8 cellular contexts compared by ENCODE assay signal in the genomic region with DNA sequence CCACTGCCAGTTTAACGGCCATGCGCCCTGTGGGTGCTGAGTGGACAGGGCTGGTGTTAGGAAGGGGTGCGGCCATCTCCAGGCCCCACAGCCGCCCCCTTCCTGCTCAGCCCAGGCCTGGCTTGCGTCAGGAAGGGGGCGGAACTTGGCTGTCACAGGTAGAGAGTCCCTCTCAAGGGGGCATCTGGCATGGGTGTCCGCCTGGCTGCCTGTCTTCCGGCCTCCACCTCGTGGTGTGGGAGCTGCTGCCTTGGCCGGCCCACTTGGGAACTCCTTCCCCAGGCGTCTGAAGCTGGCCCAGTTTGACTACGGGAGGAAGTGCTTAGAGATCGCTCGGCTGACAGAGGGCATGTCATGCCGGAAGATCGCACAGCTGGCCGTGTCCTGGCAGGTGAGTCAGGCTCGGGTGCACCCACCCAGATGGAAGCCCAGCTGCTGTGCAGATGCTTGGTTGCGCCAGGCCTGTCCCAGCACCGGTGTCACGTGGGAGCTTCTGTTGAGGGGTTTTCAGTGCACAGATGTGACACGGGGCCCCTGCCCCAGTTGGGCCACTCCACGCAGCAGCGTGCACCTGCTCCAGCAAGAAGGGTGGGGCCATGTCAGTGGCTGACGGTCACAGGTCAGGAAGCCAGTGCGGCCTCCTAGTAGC. TPM values are rescaled to one million over a fixed set of nuclear protein-coding genes. Genes with fewer than 3 reads are reported as not detected.
DNase-seq lines count a peak whose midpoint lies in the region; ATAC-seq, FAIRE-seq and TF ChIP-seq lines count a peak whose summit lies in the region.

No MANE protein-coding gene starts in this region.

- H3K79me2 ChIP-seq in GM12878 (ENCODE audit: control insufficient read depth, insufficient read depth, low read length), result no peaks in the 10 kb centered on the region

- DNase-seq in DMS79 (lab: John Stamatoyannopoulos, UW) (peak; percentile 53), HT1080 (ENCODE audit: low read depth) (peak; percentile 49), GM12878 (ENCODE audit: low read depth, low spot score) (peak; percentile 36), mesenchymal stem cell (no peak), dedifferentiated amniotic fluid mesenchymal stem cell (ENCODE audit: extremely low spot score) (no peak), NCI-H1930 (lab: John Stamatoyannopoulos, UW) (no peak)

- no peak overlapping the region for H3K18ac ChIP-seq in mesenchymal stem cell (ENCODE audit: low read depth in 1 of 2, low read length in 2 of 2)

- H3K9me3 ChIP-seq in GM12878 (replicated peaks; ENCODE audit: control insufficient read depth, insufficient read depth, low read length), result no peaks in the 10 kb centered on the region
- H3K9me3 ChIP-seq in mesenchymal stem cell (ENCODE audit: control insufficient read depth, low read length), result peaks cover 4% of the 10 kb centered on the region

- peak overlapping the region; percentile 27; the same call in 1 of the 2 replicates for H3K9ac ChIP-seq in GM12878 (ENCODE audit: control insufficient read depth, insufficient read depth, low read length)
- H3K9ac ChIP-seq in mesenchymal stem cell (ENCODE audit: low read length), result no peak overlapping the region

- TF ChIP-seq POLR2A in GM12878 (IDR thresholded peaks at IDR 0.05; ENCODE audit: low read depth, low read length), result 0 out of 2 replicates have a peak, but pooled peaks have one; percentile 22

- H3K27ac ChIP-seq in GM12878 (ENCODE audit: control insufficient read depth, insufficient read depth), result 0 out of 2 replicates have a peak overlapping the region, but pooled peaks have one; percentile 24
- no peak overlapping the region for H3K27ac ChIP-seq in mesenchymal stem cell (ENCODE audit: low read length, poor library complexity, severe bottlenecking)

- H3K23ac ChIP-seq in mesenchymal stem cell (ENCODE audit: low read length in 2 of 2), result no peak overlapping the region

- no peak overlapping the region for H2BK5ac ChIP-seq in mesenchymal stem cell (ENCODE audit: low read depth, low read length, poor library complexity, severe bottlenecking)

- peak; percentile 70 for FAIRE-seq in GM12878 (lab: Jason Lieb, UNC)

- POLR2A ChIA-PET in GM12878 (lab: Charles Lee), result interaction anchor here (1.1 to 1.3 kb wide), 2 partner anchors 25 to 64 kb away, joined by 3 read pairs; partner anchors contain the start of gene CCNL2

- H2BK120ac ChIP-seq in mesenchymal stem cell (ENCODE audit: low read depth, low read length), result no peak overlapping the region

- H3K14ac ChIP-seq in mesenchymal stem cell (ENCODE audit: low read length in 2 of 2), result no peak overlapping the region

- no peaks in the 10 kb centered on the region for H3K36me3 ChIP-seq in GM12878 (ENCODE audit: control insufficient read depth in 2 of 2, insufficient read depth in 2 of 2, low read length in 1 of 2)
- peaks cover 0 to 5% of the 10 kb centered on the region in 2 experiments for H3K36me3 ChIP-seq in mesenchymal stem cell (ENCODE audit: control insufficient read depth in 1 of 2, insufficient read depth in 2 of 2, low read depth in 1 of 2, low read length in 2 of 2)

- peak overlapping the region; percentile 23 for H4K8ac ChIP-seq in mesenchymal stem cell (ENCODE audit: low read length)

- no peak for TF ChIP-seq EP300 in GM12878 (IDR thresholded peaks at IDR 0.05; ENCODE audit: borderline replicate concordance in 1 of 2, control insufficient read depth in 1 of 2, low read depth in 2 of 2, low read length in 2 of 2)

- TSS peak; percentile 77 for BruUV-seq in GM12878 (replicated peaks; lab: Mats Ljungman, UMichigan)

- intact Hi-C loops in GM12878 (cut with micrococcal nuclease; ENCODE audit: unreplicated experiment), result no loop called here

- H3K4me2 ChIP-seq in GM12878 (ENCODE audit: control insufficient read depth, insufficient read depth), result peak overlapping the region; percentile 63
- H3K4me2 ChIP-seq in mesenchymal stem cell (ENCODE audit: low read length, poor library complexity, severe bottlenecking), result no peak overlapping the region

- no peak overlapping the region for H2BK15ac ChIP-seq in mesenchymal stem cell (ENCODE audit: low read depth, poor library complexity, severe bottlenecking)

- peak overlapping the region; percentile 68 for H4K91ac ChIP-seq in mesenchymal stem cell (ENCODE audit: low read length)

- RAD21 ChIA-PET in GM12878 (lab: Charles Lee; ENCODE audit: unreplicated experiment), result interaction anchor here (0.9 kb wide), 1 partner anchor 24 kb away, joined by 3 read pairs; no protein-coding TSS in a partner anchor

- no peak for TF ChIP-seq CTCF in GM12878 (IDR thresholded peaks at IDR 0.05 in 2 of 3, conservative IDR thresholded peaks at IDR 0.05 in 1 of 3; ENCODE audit: control insufficient read depth in 2 of 3, extremely low read depth in 1 of 3, insufficient read depth in 1 of 3, low read depth in 3 of 3, low read length in 3 of 3)

- H2AK5ac ChIP-seq in mesenchymal stem cell (ENCODE audit: low read length, severe bottlenecking), result no peak overlapping the region

- no peak overlapping the region for H2BK12ac ChIP-seq in mesenchymal stem cell (ENCODE audit: low read length in 2 of 2)

- ATAC-seq in GM12878 (peak; percentile 92), GM18520 (IDR thresholded peaks at IDR 0.05; ENCODE audit: unreplicated experiment) (no peak), HG02588 (IDR thresholded peaks at IDR 0.05; ENCODE audit: unreplicated experiment) (no peak)

- no peaks in the 10 kb centered on the region for H4K20me1 ChIP-seq in GM12878 (ENCODE audit: control insufficient read depth, insufficient read depth)

- no peaks in the 10 kb centered on the region for H3K79me1 ChIP-seq in mesenchymal stem cell (replicated peaks; ENCODE audit: low read length, poor library complexity, severe bottlenecking)

- WGBS in GM12878 (ENCODE audit: insufficient coverage, insufficient replicate concordance, low lambda C conversion rate, missing lambda C conversion rate), result 31% methylated on average over 24 of the region's 26 CpGs
- WGBS in mesenchymal stem cell, result 71% methylated on average over 26 of the region's 26 CpGs

- H3K27me3 ChIP-seq in GM12878 (replicated peaks in 1 of 2; ENCODE audit: control insufficient read depth in 2 of 2, insufficient read depth in 2 of 2, low read length in 1 of 2) (no peaks in the 10 kb centered on the region), mesenchymal stem cell (ENCODE audit: control insufficient read depth in 1 of 2, insufficient read depth in 1 of 2, low read length in 2 of 2) (no peaks in the 10 kb centered on the region)

- no peak for TF ChIP-seq RAD21 in GM12878 (IDR thresholded peaks at IDR 0.05; ENCODE audit: insufficient read depth, low read depth, low read length)

- CTCF ChIA-PET in GM12878 (lab: Yijun Ruan, JAX), result interaction anchor here (0.6 to 1.9 kb wide), 3 partner anchors 25 to 90 kb away, joined by 3 to 5 read pairs (median 3); no protein-coding TSS in a partner anchor

- peaks cover 8% of the 10 kb centered on the region for H3K4me1 ChIP-seq in GM12878 (ENCODE audit: control insufficient read depth, insufficient read depth, low read length)
- H3K4me1 ChIP-seq in mesenchymal stem cell (ENCODE audit: control insufficient read depth, insufficient read depth, low read depth, low read length), result no peaks in the 10 kb centered on the region

- in situ Hi-C loops in GM12878 (cut with MboI), result no loop called here

- H3K4me3 ChIP-seq in GM12878 (peak overlapping the region; percentile 36; the same call in 1 of the 2 replicates), mesenchymal stem cell (ENCODE audit: insufficient read depth in 1 of 2, low read depth in 1 of 2, low read length in 2 of 2) (no peak overlapping the region)

- no peak overlapping the region for H3K4ac ChIP-seq in mesenchymal stem cell (ENCODE audit: low read depth in 1 of 2, low read length in 2 of 2)

- H2AFZ ChIP-seq in GM12878 (ENCODE audit: control insufficient read depth, low read depth, low read length) (peak overlapping the region; percentile 71), mesenchymal stem cell (ENCODE audit: low read depth, low read length) (no peak overlapping the region)

- SMC1A ChIA-PET in GM12878 (lab: Charles Lee; ENCODE audit: uncharacterized antibody, unreplicated experiment), result interaction anchor here (1.0 to 1.3 kb wide), 2 partner anchors 21 to 262 kb away, joined by 3 read pairs; partner anchors contain the start of gene CDK11A

RNA-seq across cellular contexts. Expression of gene ATAD3B, which starts 9.1 kb away (rescaled TPM):
- total RNA-seq in HT1080 (2014; rRNA removed; shearing (Covaris generic)), result 57.0 and 59.0 TPM in 2 replicates
- 16.4 and 24.0 TPM in 2 replicates for polyA plus RNA-seq in HT1080 (2015; cell fraction: cytosol; rRNA removed)
- polyA plus RNA-seq in HT1080 (2015; cell fraction: nucleus; rRNA removed), result 117 and 130 TPM in 2 replicates
- 53.2 and 60.0 TPM in 2 replicates for total RNA-seq in GM12878 (2013; cell fraction: nucleolus; rRNA removed)
- total RNA-seq in GM12878 (2014; rRNA removed), result 29.7 and 35.7 TPM in 2 replicates
- total RNA-seq in GM12878 (2014; rRNA removed; fragmentation: Illumina TruSeq; extraction: Trizol), result 9.3 and 10.7 TPM in 2 replicates
- total RNA-seq in GM12878 (2021), result 32.9 and 36.8 TPM in 2 replicates
- polyA plus RNA-seq in GM12878 (2011; ENCODE audit: low read depth), result 4.4 TPM
- polyA plus RNA-seq in GM12878 (2011; rRNA removed), result 7.6 and 14.0 TPM in 2 replicates
- 14.1 and 30.5 TPM in 2 replicates for polyA plus RNA-seq in GM12878 (2011; cell fraction: cytosol; rRNA removed)
- polyA plus RNA-seq in GM12878 (2011; cell fraction: nucleus; rRNA removed), result 90.3 and 160 TPM in 2 replicates
- polyA plus RNA-seq in GM12878 (2012), result 14.0 and 21.3 TPM in 2 replicates
- polyA plus RNA-seq in GM12878 (2014; fragmentation: Illumina TruSeq; extraction: Trizol), result 2.1 and 5.8 TPM in 2 replicates
- under 1 TPM; 0.03 to 0.73 TPM for polyA plus RNA-seq in GM12878 (2014; fragmentation: Nextera tagmentation; extraction: Ambion mirVana)
- 38.8 and 52.5 TPM in 2 replicates for polyA plus RNA-seq in GM12878 (2014; rRNA removed)
- polyA plus RNA-seq in GM12878 (2016; fragmentation: Nextera tagmentation; extraction: Ambion mirVana), result 10 to 100 TPM; 33.7 to 35.1 TPM
- polyA minus RNA-seq in GM12878 (2011; rRNA and poly(A)+ RNA removed), result 5.5 and 13.1 TPM in 2 replicates
- polyA minus RNA-seq in GM12878 (2011; cell fraction: cytosol; rRNA and poly(A)+ RNA removed), result 11.0 and 17.0 TPM in 2 replicates
- polyA minus RNA-seq in GM12878 (2011; cell fraction: nucleus; rRNA and poly(A)+ RNA removed), result 13.7 and 34.8 TPM in 2 replicates
- 13.9 TPM for polyA plus RNA-seq in mesenchymal stem cell (2013, experiment 1 of 2)
- 12.7 TPM for polyA plus RNA-seq in mesenchymal stem cell (2013, experiment 2 of 2)

RNA-seq across cellular contexts. Expression of gene ATAD3C, which starts 13.0 kb away (rescaled TPM):
- 0.03 TPM in 1 of 2 replicates, not detected in the other for total RNA-seq in HT1080 (2014; rRNA removed; shearing (Covaris generic))
- polyA plus RNA-seq in HT1080 (2015; cell fraction: cytosol; rRNA removed), result not detected in 2 replicates
- polyA plus RNA-seq in HT1080 (2015; cell fraction: nucleus; rRNA removed), result 0.05 TPM in 1 of 2 replicates, not detected in the other
- total RNA-seq in GM12878 (2013; cell fraction: nucleolus; rRNA removed), result 1.4 and 2.7 TPM in 2 replicates
- total RNA-seq in GM12878 (2014; rRNA removed), result 0.06 and 0.44 TPM in 2 replicates
- total RNA-seq in GM12878 (2014; rRNA removed; fragmentation: Illumina TruSeq; extraction: Trizol), result 0.41 and 0.63 TPM in 2 replicates
- 1.1 and 1.6 TPM in 2 replicates for total RNA-seq in GM12878 (2021)
- 3.2 TPM for polyA plus RNA-seq in GM12878 (2011; ENCODE audit: low read depth)
- polyA plus RNA-seq in GM12878 (2011; rRNA removed), result 2.2 and 3.1 TPM in 2 replicates
- polyA plus RNA-seq in GM12878 (2011; cell fraction: cytosol; rRNA removed), result 7.5 and 8.5 TPM in 2 replicates
- 1.8 and 3.0 TPM in 2 replicates for polyA plus RNA-seq in GM12878 (2011; cell fraction: nucleus; rRNA removed)
- polyA plus RNA-seq in GM12878 (2012), result 1.7 and 2.1 TPM in 2 replicates
- polyA plus RNA-seq in GM12878 (2014; fragmentation: Illumina TruSeq; extraction: Trizol), result 0.22 and 0.32 TPM in 2 replicates
- under 1 TPM; 0.03 to 0.13 TPM for polyA plus RNA-seq in GM12878 (2014; fragmentation: Nextera tagmentation; extraction: Ambion mirVana)
- polyA plus RNA-seq in GM12878 (2014; rRNA removed), result 1.1 and 2.1 TPM in 2 replicates
- 1 to 10 TPM; 2.1 to 2.9 TPM for polyA plus RNA-seq in GM12878 (2016; fragmentation: Nextera tagmentation; extraction: Ambion mirVana)
- polyA minus RNA-seq in GM12878 (2011; rRNA and poly(A)+ RNA removed), result 0.29 and 2.3 TPM in 2 replicates
- 0.42 TPM in 1 of 2 replicates, not detected in the other for polyA minus RNA-seq in GM12878 (2011; cell fraction: cytosol; rRNA and poly(A)+ RNA removed)
- polyA minus RNA-seq in GM12878 (2011; cell fraction: nucleus; rRNA and poly(A)+ RNA removed), result 1.2 TPM in 1 of 2 replicates, not detected in the other
- 0.03 TPM for polyA plus RNA-seq in mesenchymal stem cell (2013, experiment 1 of 2)
- 0.04 TPM for polyA plus RNA-seq in mesenchymal stem cell (2013, experiment 2 of 2)

RNA-seq across cellular contexts. Expression of gene VWA1, which starts 27.0 kb away (rescaled TPM):
- 0.05 and 0.23 TPM in 2 replicates for total RNA-seq in HT1080 (2014; rRNA removed; shearing (Covaris generic))
- 0.43 and 1.1 TPM in 2 replicates for polyA plus RNA-seq in HT1080 (2015; cell fraction: cytosol; rRNA removed)
- 1.1 and 1.2 TPM in 2 replicates for polyA plus RNA-seq in HT1080 (2015; cell fraction: nucleus; rRNA removed)
- 1.5 and 2.3 TPM in 2 replicates for total RNA-seq in GM12878 (2013; cell fraction: nucleolus; rRNA removed)
- total RNA-seq in GM12878 (2014; rRNA removed) (0.40 and 0.71 TPM in 2 replicates), GM12878 (2014; rRNA removed; fragmentation: Illumina TruSeq; extraction: Trizol) (0.13 and 0.14 TPM in 2 replicates), GM12878 (2021) (1.7 and 1.8 TPM in 2 replicates)
- polyA plus RNA-seq in GM12878 (2011; ENCODE audit: low read depth), result 0.70 TPM
- polyA plus RNA-seq in GM12878 (2011; rRNA removed) (0.45 and 1.1 TPM in 2 replicates), GM12878 (2014; fragmentation: Illumina TruSeq; extraction: Trizol) (0.03 TPM in 1 of 2 replicates, not detected in the other), GM12878 (2014; fragmentation: Nextera tagmentation; extraction: Ambion mirVana) (under 1 TPM in 1 of 2 experiments, not detected in 1; 0.02 TPM), GM12878 (2014; rRNA removed) (0.40 and 0.56 TPM in 2 replicates), GM12878 (2016; fragmentation: Nextera tagmentation; extraction: Ambion mirVana) (under 1 TPM in 1 of 2 experiments, not detected in 1; 0.24 TPM)
- polyA plus RNA-seq in GM12878 (2011; cell fraction: cytosol; rRNA removed), result 1.4 and 2.3 TPM in 2 replicates
- 3.6 and 5.8 TPM in 2 replicates for polyA plus RNA-seq in GM12878 (2011; cell fraction: nucleus; rRNA removed)
- polyA plus RNA-seq in GM12878 (2012), result 4.1 and 4.9 TPM in 2 replicates
- polyA minus RNA-seq in GM12878 (2011; rRNA and poly(A)+ RNA removed), result 0.51 and 0.88 TPM in 2 replicates
- 0.42 and 0.80 TPM in 2 replicates for polyA minus RNA-seq in GM12878 (2011; cell fraction: cytosol; rRNA and poly(A)+ RNA removed)
- 1.7 and 1.8 TPM in 2 replicates for polyA minus RNA-seq in GM12878 (2011; cell fraction: nucleus; rRNA and poly(A)+ RNA removed)
- polyA plus RNA-seq in mesenchymal stem cell (2013, experiment 1 of 2), result 7.3 TPM
- polyA plus RNA-seq in mesenchymal stem cell (2013, experiment 2 of 2), result 7.5 TPM

RNA-seq across cellular contexts. Expression of gene ANKRD65, which starts 41.4 kb away (rescaled TPM):
- not detected in 2 replicates for total RNA-seq in HT1080 (2014; rRNA removed; shearing (Covaris generic))
- 0.06 TPM in 1 of 2 replicates, not detected in the other for polyA plus RNA-seq in HT1080 (2015; cell fraction: cytosol; rRNA removed)
- polyA plus RNA-seq in HT1080 (2015; cell fraction: nucleus; rRNA removed), result not detected in 2 replicates
- 1.2 and 1.8 TPM in 2 replicates for total RNA-seq in GM12878 (2013; cell fraction: nucleolus; rRNA removed)
- total RNA-seq in GM12878 (2014; rRNA removed) (0.17 and 0.33 TPM in 2 replicates), GM12878 (2014; rRNA removed; fragmentation: Illumina TruSeq; extraction: Trizol) (0.18 and 0.45 TPM in 2 replicates), GM12878 (2021) (0.96 and 1.2 TPM in 2 replicates)
- polyA plus RNA-seq in GM12878 (2011; ENCODE audit: low read depth), result 0.42 TPM
- polyA plus RNA-seq in GM12878 (2011; rRNA removed) (0.12 and 0.24 TPM in 2 replicates), GM12878 (2014; fragmentation: Illumina TruSeq; extraction: Trizol) (0.14 and 0.29 TPM in 2 replicates), GM12878 (2014; fragmentation: Nextera tagmentation; extraction: Ambion mirVana) (under 1 TPM; 0.05 to 0.15 TPM), GM12878 (2014; rRNA removed) (0.86 and 0.94 TPM in 2 replicates), GM12878 (2016; fragmentation: Nextera tagmentation; extraction: Ambion mirVana) (1 to 10 TPM; 1.8 to 2.8 TPM)
- polyA plus RNA-seq in GM12878 (2011; cell fraction: cytosol; rRNA removed), result 0.21 and 0.38 TPM in 2 replicates
- 2.0 and 2.3 TPM in 2 replicates for polyA plus RNA-seq in GM12878 (2011; cell fraction: nucleus; rRNA removed)
- polyA plus RNA-seq in GM12878 (2012), result 1.3 TPM in 2 replicates
- polyA minus RNA-seq in GM12878 (2011; rRNA and poly(A)+ RNA removed), result 0.15 TPM in 1 of 2 replicates, not detected in the other
- not detected in 2 replicates for polyA minus RNA-seq in GM12878 (2011; cell fraction: cytosol; rRNA and poly(A)+ RNA removed)
- polyA minus RNA-seq in GM12878 (2011; cell fraction: nucleus; rRNA and poly(A)+ RNA removed), result 0.36 TPM in 1 of 2 replicates, not detected in the other
- 0.14 TPM for polyA plus RNA-seq in mesenchymal stem cell (2013, experiment 1 of 2)
- polyA plus RNA-seq in mesenchymal stem cell (2013, experiment 2 of 2), result 0.18 TPM

RNA-seq across cellular contexts. Expression of gene ATAD3A, which starts 49.5 kb away (rescaled TPM):
- 93.9 and 96.6 TPM in 2 replicates for total RNA-seq in HT1080 (2014; rRNA removed; shearing (Covaris generic))
- 41.6 and 53.7 TPM in 2 replicates for polyA plus RNA-seq in HT1080 (2015; cell fraction: cytosol; rRNA removed)
- polyA plus RNA-seq in HT1080 (2015; cell fraction: nucleus; rRNA removed), result 49.3 and 51.8 TPM in 2 replicates
- 13.0 and 24.6 TPM in 2 replicates for total RNA-seq in GM12878 (2013; cell fraction: nucleolus; rRNA removed)
- total RNA-seq in GM12878 (2014; rRNA removed) (56.1 and 58.6 TPM in 2 replicates), GM12878 (2014; rRNA removed; fragmentation: Illumina TruSeq; extraction: Trizol) (16.9 and 24.6 TPM in 2 replicates), GM12878 (2021) (66.8 and 76.4 TPM in 2 replicates)
- polyA plus RNA-seq in GM12878 (2011; ENCODE audit: low read depth), result 5.4 TPM
- polyA plus RNA-seq in GM12878 (2011; rRNA removed) (6.6 and 16.2 TPM in 2 replicates), GM12878 (2014; fragmentation: Illumina TruSeq; extraction: Trizol) (0.95 and 9.0 TPM in 2 replicates), GM12878 (2014; fragmentation: Nextera tagmentation; extraction: Ambion mirVana) (1 to 10 TPM in 1 of 2 experiments, under 1 TPM in 1; 0.05 to 1.3 TPM), GM12878 (2014; rRNA removed) (53.3 and 69.0 TPM in 2 replicates), GM12878 (2016; fragmentation: Nextera tagmentation; extraction: Ambion mirVana) (10 to 100 TPM; 84.4 to 93.5 TPM)
- 24.6 and 42.6 TPM in 2 replicates for polyA plus RNA-seq in GM12878 (2011; cell fraction: cytosol; rRNA removed)
- polyA plus RNA-seq in GM12878 (2011; cell fraction: nucleus; rRNA removed), result 41.2 and 70.4 TPM in 2 replicates
- 20.3 and 26.6 TPM in 2 replicates for polyA plus RNA-seq in GM12878 (2012)
- polyA minus RNA-seq in GM12878 (2011; rRNA and poly(A)+ RNA removed), result 9.5 and 26.3 TPM in 2 replicates
- 17.2 and 17.7 TPM in 2 replicates for polyA minus RNA-seq in GM12878 (2011; cell fraction: cytosol; rRNA and poly(A)+ RNA removed)
- polyA minus RNA-seq in GM12878 (2011; cell fraction: nucleus; rRNA and poly(A)+ RNA removed), result 8.9 and 14.9 TPM in 2 replicates
- polyA plus RNA-seq in mesenchymal stem cell (2013, experiment 1 of 2), result 23.0 TPM
- polyA plus RNA-seq in mesenchymal stem cell (2013, experiment 2 of 2), result 22.7 TPM

Comparison
In these comparisons a context has a peak if more than half of its experiments do, and no peak if none do; other contexts are left out.
1. DNase-seq: peak in DMS79 (single experiment), HT1080 (single experiment) and GM12878 (single experiment); none in mesenchymal stem cell (single experiment), dedifferentiated amniotic fluid mesenchymal stem cell (single experiment) and NCI-H1930 (0 of 2).